Comparison of ENCODE assay signal across 11 cellular contexts in the genomic region with DNA sequence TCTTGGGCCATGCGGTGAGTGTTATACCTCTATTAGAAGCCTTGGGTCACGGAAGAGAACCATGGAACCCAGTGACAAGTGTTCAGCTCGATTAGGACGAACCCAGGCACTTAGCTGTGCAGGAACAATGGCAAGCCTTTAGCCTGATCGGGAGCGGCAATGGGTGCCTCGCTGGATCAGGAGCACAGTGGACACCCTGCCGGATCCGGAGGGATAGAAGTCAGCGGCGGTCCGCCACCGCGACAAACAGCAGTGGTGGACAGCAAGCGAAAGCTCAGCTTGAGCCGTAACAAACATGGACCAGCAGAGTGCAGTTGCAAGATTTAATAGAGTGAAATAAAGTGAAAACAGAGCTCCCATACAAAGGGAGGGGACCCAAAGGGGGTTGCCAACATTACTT. TPM values are rescaled to one million over a fixed set of nuclear protein-coding genes. Genes with fewer than 3 reads are reported as not detected.
"Had no signal": no experiment of that assay in that cellular context is flagged by ENCODE, and none has a peak within 500 bp of the region (broad histone marks: within the 10 kb centered on the region; RNA-seq: fewer than 3 reads in every experiment).

No MANE protein-coding gene starts in this region.

RNA-seq across cellular contexts. Expression of a gene that starts 24.2 kb away (rescaled TPM):
- total RNA-seq: subcutaneous adipose tissue, suprapubic skin, thoracic aorta, tibial nerve, transverse colon, ureter, urinary bladder, uterus, vagina had no signal

RNA-seq across cellular contexts. Expression of a gene that starts 38.1 kb away (rescaled TPM):
- total RNA-seq: stomach, subcutaneous adipose tissue, temporal lobe, thoracic aorta, tibial nerve, transverse colon, ureter, urinary bladder, vagina had no signal
